ENCODE assay signal across 8 cellular contexts in genomic region chr18:711330-711692, GRCh38. TPM values are rescaled to one million over a fixed set of nuclear protein-coding genes. Genes with fewer than 3 reads are reported as not detected.
DNase-seq lines count a peak whose midpoint lies in the region; ATAC-seq, FAIRE-seq and TF ChIP-seq lines count a peak whose summit lies in the region.

No MANE protein-coding gene starts in this region.

- peak overlapping the region; percentile 76 for H3K27ac Mint-ChIP-seq in HFFc6

- ATAC-seq in Right ventricle myocardium superior (ENCODE audit: poor library complexity) (peak; percentile 11), GM18861 (IDR thresholded peaks at IDR 0.05; ENCODE audit: unreplicated experiment) (no peak)

- H3K4me1 ChIP-seq in sigmoid colon = peaks cover 0 to 23% (median 11%) of the 10 kb centered on the region in 4 donors

- DNase-seq in GM12892 (ENCODE audit: insufficient read length) (no peak), HFFc6 (no peak), Right ventricle myocardium superior (no peak), sigmoid colon (no peak), islet precursor cell (no peak), iPS-NIHi11 (ENCODE audit: low spot score) (no peak)

- H3K36me3 Mint-ChIP-seq in HFFc6 (ENCODE audit: low read depth) = peaks cover 16% of the 10 kb centered on the region

- H3K4me1 Mint-ChIP-seq in HFFc6 (ENCODE audit: low read depth) = peaks cover 50% of the 10 kb centered on the region

- no peaks in the 10 kb centered on the region for H3K9me3 Mint-ChIP-seq in HFFc6

- TF ChIP-seq EP300 in sigmoid colon (IDR thresholded peaks at IDR 0.05) = no peak

- TF ChIP-seq CTCF in HFFc6 (IDR thresholded peaks at IDR 0.05) (no peak), WI38 (IDR thresholded peaks at IDR 0.05; ENCODE audit: low read depth, low read length) (no peak), sigmoid colon (IDR thresholded peaks at IDR 0.05) (no peak)

- H3K36me3 ChIP-seq in sigmoid colon = no peaks in the 10 kb centered on the region

- H3K27ac ChIP-seq in sigmoid colon = peak overlapping the region; percentile 78 to 88 (median 81)

- H3K4me3 ChIP-seq in WI38 (ENCODE audit: low read depth, low read length) (peak overlapping the region; percentile 76), sigmoid colon (peak overlapping the region; percentile 38 to 80 (median 52))

- FAIRE-seq in GM12892 (lab: Jason Lieb, UNC) = peak; percentile 27

- no peaks in the 10 kb centered on the region for H3K9me3 ChIP-seq in sigmoid colon

- no peak for TF ChIP-seq POLR2A in GM12892 (IDR thresholded peaks at IDR 0.05; ENCODE audit: low read depth, low read length)
- no peak for TF ChIP-seq POLR2A in sigmoid colon (IDR thresholded peaks at IDR 0.05)

- no peaks in the 10 kb centered on the region for H3K27me3 ChIP-seq in sigmoid colon

- peak overlapping the region; percentile 88 for H3K4me3 Mint-ChIP-seq in HFFc6

- 6 to 7% methylated on average over 8 of the region's 8 CpGs for WGBS in sigmoid colon, 2 donors

- H3K27me3 Mint-ChIP-seq in HFFc6 (ENCODE audit: insufficient read depth) = no peaks in the 10 kb centered on the region; the same call in 1 of the 2 replicates

- intact Hi-C loops in Right ventricle myocardium superior (cut with DNase I) = no loop called here
- intact Hi-C loops in sigmoid colon (cut with DNase I) = loop anchor here (5.0 to 10.0 kb wide), 3 partner anchors 54 to 447 kb away; partner anchors contain the start of genes THOC1, TYMS and YES1

RNA-seq across cellular contexts. Expression of gene ENOSF1, which starts 1.1 kb away (rescaled TPM):
- 55.5 TPM for polyA plus RNA-seq in GM12892 (2012; ENCODE audit: missing spikeins)
- total RNA-seq in HFFc6 (2021; fragmentation: NEBNext Ultra II Directional; extraction: Animal tissue kit (Norgen Biotek cat#: 25700)) = 10 to 100 TPM in 4 of 6 experiments, 1 to 10 TPM in 2; 8.3 to 15.7 (median 12.4) TPM
- total RNA-seq in Right ventricle myocardium superior (20.9 TPM), sigmoid colon (10 to 100 TPM; 37.5 to 56.9 (median 52.7) TPM)
- polyA plus RNA-seq in sigmoid colon = 10 to 100 TPM; 16.8 to 43.6 (median 34.4) TPM

RNA-seq across cellular contexts. Expression of gene TYMS, which starts 53.9 kb away (rescaled TPM):
- polyA plus RNA-seq in GM12892 (2012; ENCODE audit: missing spikeins) = 274 TPM
- 100 to 1,000 TPM in 5 of 6 experiments, 10 to 100 TPM in 1; 88.6 to 179 (median 153) TPM for total RNA-seq in HFFc6 (2021; fragmentation: NEBNext Ultra II Directional; extraction: Animal tissue kit (Norgen Biotek cat#: 25700))
- total RNA-seq in Right ventricle myocardium superior (2.7 TPM), sigmoid colon (1 to 10 TPM in 3 of 4 donors, under 1 TPM in 1; 0.55 to 3.0 (median 1.1) TPM)
- polyA plus RNA-seq in sigmoid colon = 10 to 100 TPM in 2 of 3 donors, 1 to 10 TPM in 1; 7.8 to 62.0 (median 17.3) TPM

Comparison
In these comparisons a context has a peak if more than half of its experiments do, and no peak if none do; other contexts are left out.
1. RNA of gene TYMS, which starts 53.9 kb away (total RNA-seq): 88.6 to 179 TPM in HFFc6; 2.7 TPM in Right ventricle myocardium superior (single experiment) and 0.55 to 3.0 TPM in sigmoid colon; every median in the first group is over 10 times any median in the second.